Comparison of ENCODE assay signal across 25 cellular contexts in the genomic region with DNA sequence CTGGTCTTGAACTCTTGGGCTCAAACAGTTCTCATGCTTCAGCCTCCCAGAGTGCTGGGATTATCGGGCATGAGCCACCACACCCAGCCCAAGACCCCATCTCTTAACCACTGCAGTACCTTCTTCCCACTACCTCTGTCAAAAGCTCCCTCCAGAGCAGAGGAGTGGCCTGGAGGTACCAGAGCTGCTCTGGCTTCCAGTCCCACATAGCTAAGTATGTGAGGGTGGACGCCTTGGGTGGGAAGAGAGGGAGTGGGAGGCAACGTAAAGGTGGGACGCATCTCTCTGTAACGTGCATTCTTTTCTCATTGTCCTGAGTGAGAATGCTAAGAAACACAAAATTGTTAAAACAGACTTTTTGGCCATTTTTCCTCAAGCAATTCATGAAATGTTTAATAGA.
"Had no signal": no experiment of that assay in that cellular context is flagged by ENCODE, and none has a peak within 500 bp of the region (broad histone marks: within the 10 kb centered on the region; RNA-seq: fewer than 3 reads in every experiment).

No MANE protein-coding gene starts in this region.

- H3K4me3 ChIP-seq: coronary artery, dorsolateral prefrontal cortex, esophagus muscularis mucosa, gastroesophageal sphincter, heart left ventricle, hepatocyte, left lung, lower lobe of right lung, mucosa of descending colon had no signal

- H3K4me1 ChIP-seq: foreskin keratinocyte, left lung, lower lobe of right lung had no signal

- H3K9me3 ChIP-seq: esophagus muscularis mucosa, gastroesophageal sphincter, heart left ventricle, left lung, lower lobe of right lung, mucosa of descending colon had no signal

- FAIRE-seq: colon, endometrium, frontal cortex had no signal

- ATAC-seq: effector memory CD8-positive, alpha-beta T cell; foreskin keratinocyte; gastroesophageal sphincter; heart left ventricle; left cardiac atrium; left lung; left ventricle myocardium superior; lower lobe of right lung; mucosa of descending colon had no signal

- DNase-seq: dermis blood vessel endothelial cell; dorsolateral prefrontal cortex; effector CD8-positive, alpha-beta T cell; effector memory CD8-positive, alpha-beta T cell; endodermal cell; erythroblast; foreskin keratinocyte; heart left ventricle; hypothalamus; immature natural killer cell; islet precursor cell; left cardiac atrium; left lung; left ventricle myocardium superior; lower lobe of right lung; mesenchymal stem cell; mucosa of descending colon had no signal

- H3K27ac ChIP-seq: coronary artery, dorsolateral prefrontal cortex, epithelial cell of prostate, esophagus muscularis mucosa, foreskin keratinocyte, gastroesophageal sphincter, heart left ventricle, hepatocyte, left lung, lower lobe of right lung had no signal

- H3K27me3 ChIP-seq: dorsolateral prefrontal cortex, esophagus muscularis mucosa, foreskin keratinocyte, gastroesophageal sphincter, heart left ventricle, hepatocyte, left lung had no signal
